Comparison of ENCODE assay signal across 8 cellular contexts in the genomic region with DNA sequence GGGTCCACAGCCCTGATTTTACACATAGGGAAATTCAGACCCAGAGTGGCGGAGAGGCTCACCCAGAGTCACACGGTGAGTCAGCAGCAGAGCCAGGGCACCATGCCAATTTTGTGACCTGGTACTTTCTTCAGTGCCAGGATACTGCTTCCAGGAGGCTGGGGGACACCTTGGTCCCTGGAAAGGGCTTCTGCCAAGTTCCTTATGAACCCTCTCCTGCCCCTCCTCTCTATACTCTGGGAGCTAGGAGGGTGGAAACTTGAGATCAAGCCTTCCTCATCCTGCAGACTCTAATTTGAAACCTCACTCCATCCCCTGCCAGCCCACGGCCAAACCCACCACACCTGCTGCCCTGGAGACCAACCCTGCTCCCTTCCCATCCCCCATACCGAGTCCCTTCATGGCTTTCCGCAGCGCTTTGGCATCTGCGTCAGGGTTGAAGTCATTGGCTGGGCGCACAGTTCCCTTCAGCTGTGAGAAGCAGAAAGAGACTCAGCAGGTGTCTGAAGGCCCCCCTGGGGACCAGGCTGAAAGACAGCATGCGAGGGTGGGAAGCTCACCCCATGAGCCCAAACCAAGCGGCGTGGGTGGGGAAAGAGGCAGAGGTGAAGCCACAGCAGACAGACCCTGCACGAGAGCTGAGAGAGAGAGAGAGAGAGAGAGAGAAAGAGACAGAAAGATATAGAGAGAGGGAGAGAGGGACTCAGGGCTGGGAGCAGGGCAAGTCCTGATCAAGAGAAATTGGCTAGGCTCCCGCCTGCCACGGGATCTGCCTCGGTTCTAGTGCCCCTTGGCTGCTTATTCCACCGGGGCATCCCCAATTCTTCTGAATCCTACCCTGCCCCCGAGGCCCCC. TPM values are rescaled to one million over a fixed set of nuclear protein-coding genes. Genes with fewer than 3 reads are reported as not detected.
DNase-seq lines count a peak whose midpoint lies in the region; ATAC-seq and TF ChIP-seq lines count a peak whose summit lies in the region.

No MANE protein-coding gene starts in this region.

- peak in 1 of 3 donors; percentile 16 for TF ChIP-seq POLR2A in spleen (IDR thresholded peaks at IDR 0.05)

- no peak overlapping the region for H3K4me3 Mint-ChIP-seq in type B pancreatic cell

- WGBS in spleen, 5 donors, result 56 to 70% (median 57%) methylated on average over 17 of the region's 17 CpGs

- H3K9ac ChIP-seq in OCI-LY3 (ENCODE audit: low read length), result peak overlapping the region; percentile 47

- H3K27me3 Mint-ChIP-seq in type B pancreatic cell, result no peaks in the 10 kb centered on the region

- no peaks in the 10 kb centered on the region for H4K20me1 ChIP-seq in OCI-LY3 (ENCODE audit: insufficient read depth, low read length)

- H3K27me3 ChIP-seq in OCI-LY3 (ENCODE audit: low read depth, low read length) (0 out of 2 replicates have a peak, but pooled peaks cover 5% of the 10 kb centered on the region), spleen (replicated peaks in 1 of 7) (no peaks in the 10 kb centered on the region)

- no peak for TF ChIP-seq CTCF in OCI-LY3 (IDR thresholded peaks at IDR 0.05; ENCODE audit: low read depth, low read length)
- no peak for TF ChIP-seq CTCF in spleen (IDR thresholded peaks at IDR 0.05 in 8 of 11, conservative IDR thresholded peaks at IDR 0.05 in 3 of 11)
- no peak for TF ChIP-seq CTCF in type B pancreatic cell (conservative IDR thresholded peaks at IDR 0.05)

- peak overlapping the region; percentile 31 for H3K4me3 ChIP-seq in OCI-LY3 (ENCODE audit: low read length)
- no peak overlapping the region for H3K4me3 ChIP-seq in spleen

- H3K4me1 ChIP-seq in OCI-LY3 (ENCODE audit: low read length) (peaks cover 58% of the 10 kb centered on the region), spleen (peaks cover 29 to 81% (median 62%) of the 10 kb centered on the region in 6 donors)

- ATAC-seq in GM18868 (IDR thresholded peaks at IDR 0.05; ENCODE audit: unreplicated experiment), result peak; percentile 88
- peak; percentile 76 for ATAC-seq in HG02943 (IDR thresholded peaks at IDR 0.05; ENCODE audit: low read depth, unreplicated experiment)

- H3K36me3 ChIP-seq in OCI-LY3 (replicated peaks; ENCODE audit: low read depth, low read length) (no peaks in the 10 kb centered on the region), spleen (peaks cover 2 to 100% (median 78%) of the 10 kb centered on the region in 6 donors)

- H3K79me2 ChIP-seq in OCI-LY3 (ENCODE audit: low read length), result no peaks in the 10 kb centered on the region

- H3K27ac ChIP-seq in OCI-LY3 (ENCODE audit: low read length) (peak overlapping the region; percentile 73), spleen (peak overlapping the region in 7 of 8 donors; percentile 60 to 90 (median 82))

- in situ Hi-C loops in ACHN (cut with HindIII; ENCODE audit: low pct_ligation_motif_present, low pct_unique_long_range_greater_than_20kb, low sequenced_read_pairs), result no loop called here

- H3K9me3 ChIP-seq in OCI-LY3 (ENCODE audit: insufficient read depth, low read length) (no peaks in the 10 kb centered on the region), spleen (no peaks in the 10 kb centered on the region)

- no peak overlapping the region for H3K27ac Mint-ChIP-seq in type B pancreatic cell

- no peaks in the 10 kb centered on the region for H3K9me3 Mint-ChIP-seq in type B pancreatic cell

- H3K36me3 Mint-ChIP-seq in type B pancreatic cell, result peaks cover 4% of the 10 kb centered on the region

- peaks cover 4% of the 10 kb centered on the region for H3K4me1 Mint-ChIP-seq in type B pancreatic cell (ENCODE audit: unreplicated experiment)

- intact Hi-C loops in spleen (cut with DNase I; ENCODE audit: low total_unique reads), result no loop called here

- DNase-seq in ACHN, result peak; percentile 16
- DNase-seq in cerebellar cortex (ENCODE audit: low spot score), result peak; percentile 55
- peak; percentile 92 for DNase-seq in spleen
- no peak for DNase-seq in type B pancreatic cell (ENCODE audit: extremely low spot score, unreplicated experiment)
- DNase-seq in NK-92 treated with Interleukin-12 subunit alpha and Interleukin-12 subunit beta, amount 100 ng/mL, for 24 hours (lab: John Stamatoyannopoulos, UW), result no peak

- H3K4me2 ChIP-seq in OCI-LY3 (ENCODE audit: low read length), result peak overlapping the region; percentile 57

- H2AFZ ChIP-seq in OCI-LY3 (ENCODE audit: low read depth, low read length), result no peak overlapping the region

RNA-seq across cellular contexts. Expression of gene ANXA6, which starts 33.5 kb away (rescaled TPM):
- total RNA-seq in spleen, result 100 to 1,000 TPM; 142 to 295 (median 210) TPM
- polyA plus RNA-seq in spleen, result 100 to 1,000 TPM; 141 to 186 (median 155) TPM
- total RNA-seq in type B pancreatic cell (ENCODE audit: low replicate concordance), result 42.8 and 200 TPM in 2 replicates

RNA-seq across cellular contexts. Expression of gene TNIP1, which starts 43.3 kb away (rescaled TPM):
- total RNA-seq in spleen (100 to 1,000 TPM; 179 to 260 (median 218) TPM), type B pancreatic cell (ENCODE audit: low replicate concordance) (63.6 and 89.2 TPM in 2 replicates)
- polyA plus RNA-seq in spleen, result 100 to 1,000 TPM in 1 of 3 donors, 10 to 100 TPM in 2; 67.7 to 149 (median 95.9) TPM

Comparison
In these comparisons a context has a peak if more than half of its experiments do, and no peak if none do; other contexts are left out.
1. DNase-seq: peak in ACHN (single experiment), cerebellar cortex (single experiment) and spleen (single experiment); none in type B pancreatic cell (single experiment) and NK-92 treated with Interleukin-12 subunit alpha and Interleukin-12 subunit beta, amount 100 ng/mL, for 24 hours (single experiment).